ENCODE assay signal across 23 cellular contexts in the genomic region with DNA sequence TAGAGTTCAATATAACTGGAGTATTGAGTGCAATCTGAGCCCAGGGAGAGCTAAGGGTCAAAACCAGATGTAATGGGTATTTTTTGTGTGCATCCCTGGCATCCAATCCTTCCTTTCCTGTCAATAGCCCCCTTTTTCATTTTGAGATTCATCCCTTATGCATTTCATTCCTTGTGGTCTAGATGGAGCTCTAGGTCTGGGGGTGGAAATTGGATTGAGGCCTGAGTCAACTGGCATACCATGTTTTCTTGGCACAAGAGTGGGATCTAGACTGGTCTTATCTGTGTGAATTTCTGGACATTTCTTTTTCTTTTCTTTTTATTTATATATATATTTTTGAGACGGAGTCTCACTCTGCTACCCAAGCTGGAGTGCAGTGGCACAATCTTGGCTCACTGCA.
DNase-seq lines count a peak whose midpoint lies in the region; FAIRE-seq lines count a peak whose summit lies in the region.
"Had no signal": no experiment of that assay in that cellular context is flagged by ENCODE, and none has a peak within 500 bp of the region (broad histone marks: within the 10 kb centered on the region; RNA-seq: fewer than 3 reads in every experiment).

No MANE protein-coding gene starts in this region.

- in situ Hi-C loops in SK-MEL-5 (cut with HindIII; ENCODE audit: low pct_unique_long_range_greater_than_20kb, low sequenced_read_pairs): no loop called here

- H3K27me3 ChIP-seq in iPS-15b (ENCODE audit: control insufficient read depth, insufficient read depth, low read length): no peaks in the 10 kb centered on the region
- H3K27me3 ChIP-seq: BE2C, stomach, upper lobe of left lung had no signal

- no peak for FAIRE-seq in RCC 7860 (lab: Jason Lieb, UNC)

- peaks cover 29% of the 10 kb centered on the region for H3K4me1 ChIP-seq in ES-I3 (ENCODE audit: insufficient read depth, low read length)
- peaks cover 20% of the 10 kb centered on the region for H3K4me1 ChIP-seq in iPS-15b (ENCODE audit: control insufficient read depth, insufficient read depth, low read length)
- H3K4me1 ChIP-seq: BE2C, stomach, upper lobe of left lung had no signal

- H3K9me3 ChIP-seq in ES-I3 (ENCODE audit: control insufficient read depth, insufficient read depth, low read length) (no peaks in the 10 kb centered on the region), iPS-15b (ENCODE audit: control insufficient read depth, insufficient read depth, low read length) (no peaks in the 10 kb centered on the region)
- H3K9me3 ChIP-seq: BE2C, stomach, upper lobe of left lung had no signal

- DNase-seq in DMS53 (lab: John Stamatoyannopoulos, UW) (peak; percentile 21), DMS53 treated with DMSO at 0.1 percent for 48 hours (lab: John Stamatoyannopoulos, UW; ENCODE audit: unreplicated experiment) (no peak), SK-MEL-5 (ENCODE audit: low read depth, low spot score) (peak; percentile 56), RCC 7860 (ENCODE audit: low spot score) (no peak), RPMI8226 (no peak), NCI-H2029 (lab: John Stamatoyannopoulos, UW) (no peak)
- DNase-seq: activated CD4-positive, alpha-beta T cell treated with anti-CD3 and anti-CD28 coated beads for 48 hours; activated CD8-positive, alpha-beta memory T cell treated with anti-CD3 and anti-CD28 coated beads, Interleukin-2, amount 10 ng/mL, durations not matched to agents 7 days and 5 days; activated effector memory CD4-positive, alpha-beta T cell treated with Interleukin-2 at 50 U/mL for 16 hours; activated naive CD8-positive, alpha-beta T cell treated with anti-CD3 and anti-CD28 coated beads, Interleukin-2, amount 50 U/mL, for 24 hours; BE2C; cortex of kidney; HFFc6; left colon; midbrain; NCI-H748 treated with DMSO at 0.1 percent for 48 hours; stimulated activated CD4-positive, alpha-beta T cell treated with anti-CD3 and anti-CD28 coated beads, Interleukin-4, amount 100 ng/mL, for 1 hour; stomach; SW 1271; upper lobe of left lung had no signal

- H3K36me3 ChIP-seq in ES-I3 (ENCODE audit: insufficient read depth, low read length): no peaks in the 10 kb centered on the region
- H3K36me3 ChIP-seq in iPS-15b (ENCODE audit: control insufficient read depth, insufficient read depth, low read length): no peaks in the 10 kb centered on the region
- H3K36me3 ChIP-seq: BE2C, stomach, upper lobe of left lung had no signal

- H3K9ac ChIP-seq in ES-I3 (ENCODE audit: low read depth, low read length) (peak overlapping the region; percentile 13; the same call in 1 of the 2 replicates), iPS-15b (ENCODE audit: low read depth, low read length) (peak overlapping the region; percentile 41)

- H3K4me3 ChIP-seq in iPS-15b (ENCODE audit: low read depth, low read length): no peak overlapping the region
- H3K4me3 ChIP-seq: smooth muscle cell, stomach, upper lobe of left lung had no signal

Comparison
In these comparisons a context has a peak if more than half of its experiments do, and no peak if none do; other contexts are left out.
1. DNase-seq: peak in DMS53 (single experiment) and SK-MEL-5 (single experiment); none in DMS53 treated with DMSO at 0.1 percent for 48 hours (single experiment), RCC 7860 (single experiment), RPMI8226 (single experiment) and NCI-H2029 (single experiment).